Comparison of ENCODE assay signal across 11 cellular contexts in the genomic region with DNA sequence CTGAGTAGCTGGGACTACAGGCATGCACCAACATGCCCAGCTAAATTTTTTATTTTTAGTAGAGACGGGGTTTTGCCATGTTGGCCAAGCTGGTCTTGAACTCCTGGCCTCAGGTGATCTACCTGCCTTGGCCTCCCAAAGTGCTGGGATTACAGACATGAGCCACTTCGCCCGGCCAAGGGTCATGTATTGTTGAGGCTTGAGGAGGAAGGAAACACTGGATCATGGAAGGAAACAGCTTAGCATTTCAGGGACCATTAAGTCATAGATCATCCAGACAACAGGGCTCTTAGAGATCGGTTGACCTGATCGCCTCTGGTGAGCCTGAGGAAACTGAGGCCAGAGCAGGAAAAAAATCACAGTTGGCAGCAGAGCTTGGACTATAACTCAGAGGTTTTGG. TPM values are rescaled to one million over a fixed set of nuclear protein-coding genes. Genes with fewer than 3 reads are reported as not detected.
DNase-seq lines count a peak whose midpoint lies in the region; ATAC-seq, FAIRE-seq and TF ChIP-seq lines count a peak whose summit lies in the region.
"Not testable (repeated sequence)": the region's sequence is repeated elsewhere in the genome, so short reads cannot be mapped to it uniquely, and the experiment has no call there.
"Had no signal": no experiment of that assay in that cellular context is flagged by ENCODE, and none has a peak within 500 bp of the region (broad histone marks: within the 10 kb centered on the region; RNA-seq: fewer than 3 reads in every experiment).

No MANE protein-coding gene starts in this region.

- in situ Hi-C loops in IMR-90 (cut with MboI; ENCODE audit: low sequenced_read_pairs), result not testable (repeated sequence)

- H3K9me3 ChIP-seq in IMR-90 (ENCODE audit: control insufficient read depth, insufficient read depth, low read length); endothelial cell of umbilical vein (replicated peaks; ENCODE audit: control insufficient read depth, insufficient read depth, low read length): not testable (repeated sequence)

- H3K27ac ChIP-seq in IMR-90 (ENCODE audit: insufficient read depth, low read length), result peak overlapping the region; percentile 2; the same call in 1 of the 2 replicates
- not testable (repeated sequence) for H3K27ac ChIP-seq in endothelial cell of umbilical vein (ENCODE audit: insufficient read depth, low read depth, low read length)

- H3K4me1 ChIP-seq in IMR-90 (ENCODE audit: control insufficient read depth, insufficient read depth, low read length); endothelial cell of umbilical vein (ENCODE audit: control insufficient read depth, extremely low read depth, insufficient read depth, low read length): not testable (repeated sequence)

- H3K9ac ChIP-seq in IMR-90 (ENCODE audit: low read depth, low read length); endothelial cell of umbilical vein (replicated peaks; ENCODE audit: extremely low read depth, insufficient read depth, low read length): not testable (repeated sequence)

- TF ChIP-seq RAD21 in IMR-90 (IDR thresholded peaks at IDR 0.05; ENCODE audit: low read length), result not testable (repeated sequence)

- peaks cover 36% of the 10 kb centered on the region for H3K36me3 Mint-ChIP-seq in activated CD4-positive, alpha-beta T cell treated with anti-CD3 and anti-CD28 coated beads, Interleukin-2, amount 10 ng/mL, durations not matched to agents 7 days and 5 days (ENCODE audit: low read depth)
- H3K36me3 Mint-ChIP-seq in activated T-helper 17 cell treated with anti-CD3 and anti-CD28 coated beads, Interleukin-2, amount 50 U/mL, for 72 hours (ENCODE audit: low read depth), result peaks cover 98% of the 10 kb centered on the region
- H3K36me3 Mint-ChIP-seq in brain (peaks cover 64% of the 10 kb centered on the region), mesothelial cell of epicardium (peaks cover 34% of the 10 kb centered on the region)
- peaks cover 100% of the 10 kb centered on the region for H3K36me3 Mint-ChIP-seq in stimulated activated effector memory CD8-positive, alpha-beta T cell treated with anti-CD3 and anti-CD28 coated beads, Interleukin-12 subunit alpha, Interleukin-12 subunit beta, amount 100 ng/mL, for 72 hours

- not testable (repeated sequence) for H2AK5ac ChIP-seq in IMR-90 (ENCODE audit: low read depth, low read length)

- H3K79me2 ChIP-seq in endothelial cell of umbilical vein (ENCODE audit: control insufficient read depth, insufficient read depth, low read length), result not testable (repeated sequence)

- H4K20me1 ChIP-seq in IMR-90 (ENCODE audit: insufficient read depth, low read length); endothelial cell of umbilical vein (replicated peaks; ENCODE audit: control insufficient read depth, extremely low read depth, insufficient read depth, low read length): not testable (repeated sequence)

- not testable (repeated sequence) for H3K14ac ChIP-seq in IMR-90 (replicated peaks; ENCODE audit: low read depth, low read length)

- FAIRE-seq in endothelial cell of umbilical vein (lab: Jason Lieb, UNC), result peak; percentile 66

- H3K27me3 ChIP-seq in IMR-90 (ENCODE audit: control insufficient read depth, insufficient read depth, low read length); endothelial cell of umbilical vein (ENCODE audit: control insufficient read depth in 2 of 2, insufficient read depth in 2 of 2, low read length in 2 of 2): not testable (repeated sequence)

- H3K9me1 ChIP-seq in IMR-90 (ENCODE audit: insufficient read depth, low read length), result peaks cover 16% of the 10 kb centered on the region; the same call in 1 of the 2 replicates
- H3K9me1 ChIP-seq in endothelial cell of umbilical vein (replicated peaks; ENCODE audit: control insufficient read depth, extremely low read depth, insufficient read depth, low read length), result not testable (repeated sequence)

- not testable (repeated sequence) for H4K91ac ChIP-seq in IMR-90 (ENCODE audit: insufficient read depth, low read depth, low read length)

- H3K4ac ChIP-seq in IMR-90 (ENCODE audit: low read depth, low read length), result not testable (repeated sequence)

- not testable (repeated sequence) for H3K27me3 Mint-ChIP-seq in activated CD4-positive, alpha-beta T cell treated with anti-CD3 and anti-CD28 coated beads, Interleukin-2, amount 10 ng/mL, durations not matched to agents 7 days and 5 days; activated T-helper 17 cell treated with anti-CD3 and anti-CD28 coated beads, Interleukin-2, amount 50 U/mL, for 72 hours; brain; mesothelial cell of epicardium (ENCODE audit: low read depth)

- not testable (repeated sequence) for H3K4me3 Mint-ChIP-seq in activated CD4-positive, alpha-beta T cell treated with anti-CD3 and anti-CD28 coated beads, Interleukin-2, amount 10 ng/mL, durations not matched to agents 7 days and 5 days; activated T-helper 17 cell treated with anti-CD3 and anti-CD28 coated beads, Interleukin-2, amount 50 U/mL, for 72 hours; brain; mesothelial cell of epicardium; stimulated activated effector memory CD8-positive, alpha-beta T cell treated with anti-CD3 and anti-CD28 coated beads, Interleukin-12 subunit alpha, Interleukin-12 subunit beta, amount 100 ng/mL, for 72 hours

- not testable (repeated sequence) for H2BK15ac ChIP-seq in IMR-90 (ENCODE audit: low read depth, low read length)

- H3K18ac ChIP-seq in IMR-90 (ENCODE audit: low read depth, low read length), result not testable (repeated sequence)

- H2AFZ ChIP-seq in IMR-90 (replicated peaks; ENCODE audit: low read length, poor library complexity); endothelial cell of umbilical vein (ENCODE audit: low read depth, low read length): not testable (repeated sequence)

- not testable (repeated sequence) for H2BK120ac ChIP-seq in IMR-90 (ENCODE audit: low read depth, low read length)

- not testable (repeated sequence) for H3K23ac ChIP-seq in IMR-90 (ENCODE audit: low read depth, low read length)

- not testable (repeated sequence) for H3K56ac ChIP-seq in IMR-90 (ENCODE audit: extremely low read depth, insufficient read depth, low read length)

- not testable (repeated sequence) for TF ChIP-seq POLR2A in IMR-90 (IDR thresholded peaks at IDR 0.05; ENCODE audit: low read depth, low read length); endothelial cell of umbilical vein (IDR thresholded peaks at IDR 0.05; ENCODE audit: low read depth, low read length)

- DNase-seq in IMR-90; activated CD4-positive, alpha-beta T cell treated with anti-CD3 and anti-CD28 coated beads, Interleukin-2, amount 10 ng/mL, durations not matched to agents 7 days and 5 days; mesothelial cell of epicardium (ENCODE audit: low spot score in 2 of 2, unreplicated experiment in 2 of 2); stimulated activated effector memory CD8-positive, alpha-beta T cell treated with anti-CD3 and anti-CD28 coated beads, Interleukin-12 subunit alpha, Interleukin-12 subunit beta, amount 100 ng/mL, for 72 hours (ENCODE audit: low spot score in 2 of 2): not testable (repeated sequence)
- DNase-seq in endothelial cell of umbilical vein (ENCODE audit: low read depth, low spot score), result peak; percentile 42

- H3K9me3 Mint-ChIP-seq in activated CD4-positive, alpha-beta T cell treated with anti-CD3 and anti-CD28 coated beads, Interleukin-2, amount 10 ng/mL, durations not matched to agents 7 days and 5 days; activated T-helper 17 cell treated with anti-CD3 and anti-CD28 coated beads, Interleukin-2, amount 50 U/mL, for 72 hours; brain; mesothelial cell of epicardium; stimulated activated effector memory CD8-positive, alpha-beta T cell treated with anti-CD3 and anti-CD28 coated beads, Interleukin-12 subunit alpha, Interleukin-12 subunit beta, amount 100 ng/mL, for 72 hours: not testable (repeated sequence)

- H3K79me1 ChIP-seq in IMR-90 (ENCODE audit: low read depth in 1 of 2, low read length in 2 of 2), result peaks cover 19 to 42% of the 10 kb centered on the region in 2 experiments

- H3K4me3 ChIP-seq in IMR-90 (ENCODE audit: insufficient read depth, low read depth, low read length); endothelial cell of umbilical vein (replicated peaks in 1 of 3; ENCODE audit: insufficient read depth in 1 of 3, low read depth in 1 of 3, low read length in 3 of 3): not testable (repeated sequence)

- not testable (repeated sequence) for ATAC-seq in IMR-90 (ENCODE audit: low read depth); activated T-helper 17 cell treated with anti-CD3 and anti-CD28 coated beads, Interleukin-2, amount 50 U/mL, for 72 hours (replicated peaks); stimulated activated effector memory CD8-positive, alpha-beta T cell treated with anti-CD3 and anti-CD28 coated beads, Interleukin-12 subunit alpha, Interleukin-12 subunit beta, amount 100 ng/mL, for 72 hours

- not testable (repeated sequence) for H2BK20ac ChIP-seq in IMR-90 (ENCODE audit: low read depth, low read length)

- WGBS in IMR-90 (ENCODE audit: extremely low coverage in 2 of 2, insufficient read length in 1 of 2), 2 experiments, result 94% methylated on average over 3 of the region's 5 CpGs; no CpG with 5 or more reads in 1 of the 2 experiments

- CTCF ChIA-PET in IMR-90 (lab: Yijun Ruan, JAX); activated CD4-positive, alpha-beta T cell treated with anti-CD3 and anti-CD28 coated beads, Interleukin-2, amount 10 ng/mL, durations not matched to agents 7 days and 5 days (lab: Charles Lee); endothelial cell of umbilical vein (lab: Charles Lee): not testable (repeated sequence)

- H2BK5ac ChIP-seq in IMR-90 (ENCODE audit: low read depth, low read length, poor library complexity, severe bottlenecking), result peak overlapping the region; percentile 3

- not testable (repeated sequence) for TF ChIP-seq CTCF in IMR-90 (conservative IDR thresholded peaks at IDR 0.05; ENCODE audit: low read depth, low read length); brain (conservative IDR thresholded peaks at IDR 0.05); endothelial cell of umbilical vein (IDR thresholded peaks at IDR 0.05; ENCODE audit: extremely low read depth in 1 of 2, insufficient read depth in 1 of 2, low read depth in 1 of 2, low read length in 2 of 2); mesothelial cell of epicardium (IDR thresholded peaks at IDR 0.05; ENCODE audit: unreplicated experiment)

- H3K4me1 Mint-ChIP-seq in activated CD4-positive, alpha-beta T cell treated with anti-CD3 and anti-CD28 coated beads, Interleukin-2, amount 10 ng/mL, durations not matched to agents 7 days and 5 days; activated T-helper 17 cell treated with anti-CD3 and anti-CD28 coated beads, Interleukin-2, amount 50 U/mL, for 72 hours; brain; mesothelial cell of epicardium; stimulated activated effector memory CD8-positive, alpha-beta T cell treated with anti-CD3 and anti-CD28 coated beads, Interleukin-12 subunit alpha, Interleukin-12 subunit beta, amount 100 ng/mL, for 72 hours: not testable (repeated sequence)

- not testable (repeated sequence) for H2AK9ac ChIP-seq in IMR-90 (replicated peaks; ENCODE audit: low read depth, low read length, poor library complexity)

- peak overlapping the region; percentile 9 for H3K27ac Mint-ChIP-seq in activated CD4-positive, alpha-beta T cell treated with anti-CD3 and anti-CD28 coated beads, Interleukin-2, amount 10 ng/mL, durations not matched to agents 7 days and 5 days
- H3K27ac Mint-ChIP-seq in activated T-helper 17 cell treated with anti-CD3 and anti-CD28 coated beads, Interleukin-2, amount 50 U/mL, for 72 hours, result peak overlapping the region; percentile 16
- H3K27ac Mint-ChIP-seq in brain (peak overlapping the region in 3 of 5 experiments; percentile 35 to 50 (median 46)), mesothelial cell of epicardium (peak overlapping the region; percentile 30)
- peak overlapping the region; percentile 82 for H3K27ac Mint-ChIP-seq in stimulated activated effector memory CD8-positive, alpha-beta T cell treated with anti-CD3 and anti-CD28 coated beads, Interleukin-12 subunit alpha, Interleukin-12 subunit beta, amount 100 ng/mL, for 72 hours

- dilution Hi-C loops in IMR-90 (cut with HindIII; ENCODE audit: low sequenced_read_pairs, unreplicated experiment); endothelial cell of umbilical vein (cut with MboI; ENCODE audit: extremely low pct_ligation_motif_present, low sequenced_read_pairs): not testable (repeated sequence)

- H3K4me2 ChIP-seq in IMR-90 (ENCODE audit: low read depth, low read length); endothelial cell of umbilical vein (ENCODE audit: insufficient read depth, low read length): not testable (repeated sequence)

- intact Hi-C loops in IMR-90 (cut with micrococcal nuclease), result loop anchor here (5.0 kb wide), 1 partner anchor 59 kb away; no protein-coding TSS in a partner anchor
- intact Hi-C loops in endothelial cell of umbilical vein (cut with micrococcal nuclease), result not testable (repeated sequence)

- POLR2A ChIA-PET in IMR-90 (lab: Charles Lee; ENCODE audit: unreplicated experiment); activated CD4-positive, alpha-beta T cell treated with anti-CD3 and anti-CD28 coated beads, Interleukin-2, amount 10 ng/mL, durations not matched to agents 7 days and 5 days (lab: Charles Lee); endothelial cell of umbilical vein (lab: Charles Lee): not testable (repeated sequence)

- not testable (repeated sequence) for BruUV-seq in IMR-90 (replicated peaks; lab: Mats Ljungman, UMichigan); endothelial cell of umbilical vein (replicated peaks; lab: Mats Ljungman, UMichigan)

- 0 out of 4 replicates have a peak overlapping the region, but pooled peaks of 1 of the 2 experiments have one; percentile 47 for H4K8ac ChIP-seq in IMR-90 (ENCODE audit: low read depth in 2 of 2, low read length in 2 of 2)

- H4K5ac ChIP-seq in IMR-90 (ENCODE audit: low read depth, low read length), result not testable (repeated sequence)

- H3K36me3 ChIP-seq in IMR-90 (ENCODE audit: control insufficient read depth, insufficient read depth, low read length) (peaks cover 46% of the 10 kb centered on the region), endothelial cell of umbilical vein (ENCODE audit: control insufficient read depth in 2 of 2, extremely low read depth in 1 of 2, insufficient read depth in 2 of 2, low read length in 2 of 2) (peaks cover 15 to 24% of the 10 kb centered on the region in 2 experiments)

RNA-seq across cellular contexts. Expression of gene BMP8A, which starts 13.3 kb away (rescaled TPM):
- total RNA-seq in IMR-90 (2012; rRNA removed), result not detected in 2 replicates
- polyA plus RNA-seq in IMR-90 (2012; rRNA removed), result not detected in 2 replicates
- polyA plus RNA-seq in IMR-90 (2012; cell fraction: cytosol; rRNA removed), result 0.05 TPM in 1 of 2 replicates, not detected in the other
- not detected in 2 replicates for polyA plus RNA-seq in IMR-90 (2012; cell fraction: nucleus; rRNA removed; ENCODE audit: low replicate concordance)
- not detected for total RNA-seq in activated CD4-positive, alpha-beta T cell treated with anti-CD3 and anti-CD28 coated beads, Interleukin-2, amount 10 ng/mL, durations not matched to agents 7 days and 5 days
- under 1 TPM in 1 of 2 donors, not detected in 1; 0.30 TPM for total RNA-seq in activated T-helper 17 cell treated with anti-CD3 and anti-CD28 coated beads, Interleukin-2, amount 50 U/mL, for 72 hours
- 2.5 TPM for polyA plus RNA-seq in brain (ENCODE audit: insufficient read depth, low read depth, low replicate concordance)
- 0.44 TPM in 1 of 2 replicates, not detected in the other for total RNA-seq in endothelial cell of umbilical vein
- 0.16 and 0.25 TPM in 2 replicates for polyA plus RNA-seq in endothelial cell of umbilical vein
- 0.05 and 0.16 TPM in 2 replicates for polyA plus RNA-seq in endothelial cell of umbilical vein (2011; cell fraction: cytosol; rRNA removed)
- polyA plus RNA-seq in endothelial cell of umbilical vein (2011; cell fraction: nucleus; rRNA removed), result 0.22 and 0.35 TPM in 2 replicates
- not detected in 2 replicates for polyA plus RNA-seq in endothelial cell of umbilical vein (2012)
- 0.28 TPM in 1 of 2 replicates, not detected in the other for polyA minus RNA-seq in endothelial cell of umbilical vein
- polyA minus RNA-seq in endothelial cell of umbilical vein (2011; cell fraction: cytosol; rRNA and poly(A)+ RNA removed), result not detected
- polyA minus RNA-seq in endothelial cell of umbilical vein (2011; cell fraction: nucleus; rRNA and poly(A)+ RNA removed), result 0.67 TPM in 1 of 2 replicates, not detected in the other
- 0.27 TPM in 1 of 3 replicates, not detected in the others for total RNA-seq in mesothelial cell of epicardium
- total RNA-seq: G401, GM12878 had no signal
- polyA plus RNA-seq: CD4-positive, CD25-positive, alpha-beta regulatory T cell; CD8-positive, alpha-beta memory T cell; GM12878 had no signal

Comparison
In these comparisons a context has a peak if more than half of its experiments do, and no peak if none do; other contexts are left out.
1. H3K27ac Mint-ChIP-seq: peak in every context shown above with its lines; median percentile 82 in stimulated activated effector memory CD8-positive, alpha-beta T cell treated with anti-CD3 and anti-CD28 coated beads, Interleukin-12 subunit alpha, Interleukin-12 subunit beta, amount 100 ng/mL, for 72 hours; 46 in brain; 30 in mesothelial cell of epicardium; 16 in activated T-helper 17 cell treated with anti-CD3 and anti-CD28 coated beads, Interleukin-2, amount 50 U/mL, for 72 hours; 9 in activated CD4-positive, alpha-beta T cell treated with anti-CD3 and anti-CD28 coated beads, Interleukin-2, amount 10 ng/mL, durations not matched to agents 7 days and 5 days.